In genomic region chr10:119686465-119687191, GRCh38 we compare ENCODE assay signal across 8 cellular contexts. TPM values are rescaled to one million over a fixed set of nuclear protein-coding genes. Genes with fewer than 3 reads are reported as not detected.
DNase-seq lines count a peak whose midpoint lies in the region; ATAC-seq and TF ChIP-seq lines count a peak whose summit lies in the region.

No MANE protein-coding gene starts in this region.

- H3K9ac ChIP-seq in OCI-LY3 (ENCODE audit: low read length) (no peak overlapping the region), mucosa of stomach (ENCODE audit: low read length) (peak overlapping the region; percentile 69)

- H3K27me3 Mint-ChIP-seq in activated T-cell treated with anti-CD3 and anti-CD28 coated beads, Interleukin-2, amount 50 U/mL, for 4 hours (ENCODE audit: low read depth), result no peaks in the 10 kb centered on the region

- intact Hi-C loops in esophagus muscularis mucosa (cut with DNase I), result loop anchor here (2.0 to 5.0 kb wide), 3 partner anchors 41 to 172 kb away; partner anchors contain the start of gene INPP5F

- no peaks in the 10 kb centered on the region for H3K27me3 ChIP-seq in BE2C
- no peaks in the 10 kb centered on the region for H3K27me3 ChIP-seq in OCI-LY3 (ENCODE audit: low read depth, low read length)
- no peaks in the 10 kb centered on the region for H3K27me3 ChIP-seq in esophagus muscularis mucosa
- no peaks in the 10 kb centered on the region for H3K27me3 ChIP-seq in mucosa of stomach (ENCODE audit: control insufficient read depth, insufficient read depth, low read length)

- H3K9me3 ChIP-seq in BE2C (no peaks in the 10 kb centered on the region), OCI-LY3 (ENCODE audit: insufficient read depth, low read length) (no peaks in the 10 kb centered on the region), esophagus muscularis mucosa (no peaks in the 10 kb centered on the region), mucosa of stomach (ENCODE audit: control insufficient read depth, low read length) (no peaks in the 10 kb centered on the region)

- no peak overlapping the region for H2AFZ ChIP-seq in OCI-LY3 (ENCODE audit: low read depth, low read length)

- H3K36me3 Mint-ChIP-seq in activated T-cell treated with anti-CD3 and anti-CD28 coated beads, Interleukin-2, amount 50 U/mL, for 4 hours (ENCODE audit: insufficient read depth), result no peaks in the 10 kb centered on the region

- H3K27ac ChIP-seq in OCI-LY3 (ENCODE audit: low read length) (no peak overlapping the region), esophagus muscularis mucosa (replicated peaks in 1 of 4) (peak overlapping the region; percentile 12 to 62 (median 40))

- peaks cover 27% of the 10 kb centered on the region for H3K4me1 Mint-ChIP-seq in activated T-cell treated with anti-CD3 and anti-CD28 coated beads, Interleukin-2, amount 50 U/mL, for 4 hours (ENCODE audit: low read depth)

- H3K4me2 ChIP-seq in OCI-LY3 (ENCODE audit: low read length), result peak overlapping the region; percentile 60

- no peaks in the 10 kb centered on the region for H3K9me3 Mint-ChIP-seq in activated T-cell treated with anti-CD3 and anti-CD28 coated beads, Interleukin-2, amount 50 U/mL, for 4 hours

- H3K4me1 ChIP-seq in BE2C, result peaks cover 12% of the 10 kb centered on the region
- peaks cover 9% of the 10 kb centered on the region; the same call in 1 of the 2 replicates for H3K4me1 ChIP-seq in OCI-LY3 (ENCODE audit: low read length)
- H3K4me1 ChIP-seq in esophagus muscularis mucosa, result peaks cover 19 to 23% (median 21%) of the 10 kb centered on the region in 4 donors
- H3K4me1 ChIP-seq in mucosa of stomach (ENCODE audit: control insufficient read depth, insufficient read depth, low read length), result peaks cover 11% of the 10 kb centered on the region

- DNase-seq in BE2C (peak; percentile 75), esophagus muscularis mucosa (ENCODE audit: extremely low spot score) (no peak)
- peak; percentile 86 for DNase-seq in activated T-cell treated with anti-CD3 and anti-CD28 coated beads, Interleukin-2, amount 50 U/mL, for 4 hours
- DNase-seq in stimulated activated CD8-positive, alpha-beta memory T cell treated with anti-CD3 and anti-CD28 coated beads, Interleukin-4, amount 100 ng/mL, for 24 hours (ENCODE audit: low read depth), result peak; percentile 77

- peak; percentile 61 for ATAC-seq in GM19324 (IDR thresholded peaks at IDR 0.05; ENCODE audit: low FRiP score, unreplicated experiment)
- peak; percentile 65 for ATAC-seq in HG03521 (IDR thresholded peaks at IDR 0.05; ENCODE audit: unreplicated experiment)
- ATAC-seq in activated T-cell treated with anti-CD3 and anti-CD28 coated beads, Interleukin-2, amount 50 U/mL, for 4 hours, result peak; percentile 94 to 97

- H3K36me3 ChIP-seq in BE2C (no peaks in the 10 kb centered on the region), OCI-LY3 (replicated peaks; ENCODE audit: low read depth, low read length) (no peaks in the 10 kb centered on the region), esophagus muscularis mucosa (no peaks in the 10 kb centered on the region), mucosa of stomach (ENCODE audit: control insufficient read depth, insufficient read depth, low read length) (no peaks in the 10 kb centered on the region)

- 38% methylated on average over 22 of the region's 24 CpGs for WGBS in esophagus muscularis mucosa

- H3K4me3 Mint-ChIP-seq in activated T-cell treated with anti-CD3 and anti-CD28 coated beads, Interleukin-2, amount 50 U/mL, for 4 hours, result peak overlapping the region; percentile 66

- no peak for TF ChIP-seq EP300 in esophagus muscularis mucosa (IDR thresholded peaks at IDR 0.05)

- no peaks in the 10 kb centered on the region for H4K20me1 ChIP-seq in OCI-LY3 (ENCODE audit: insufficient read depth, low read length)

- TF ChIP-seq CTCF in BE2C (IDR thresholded peaks at IDR 0.05; ENCODE audit: low read depth, low read length) (peak; percentile 81), OCI-LY3 (IDR thresholded peaks at IDR 0.05; ENCODE audit: low read depth, low read length) (peak; percentile 73), esophagus muscularis mucosa (IDR thresholded peaks at IDR 0.05) (peak; percentile 90 to 96 (median 92))

- H3K4me3 ChIP-seq in BE2C (ENCODE audit: low read depth, low read length) (no peak overlapping the region), OCI-LY3 (ENCODE audit: low read length) (peak overlapping the region; percentile 34), esophagus muscularis mucosa (peak overlapping the region; percentile 18 to 40 (median 35)), mucosa of stomach (ENCODE audit: low read length) (peak overlapping the region; percentile 11)

- no peak for TF ChIP-seq POLR2A in esophagus muscularis mucosa (IDR thresholded peaks at IDR 0.05; ENCODE audit: low read depth)

- H3K79me2 ChIP-seq in OCI-LY3 (ENCODE audit: low read length), result no peaks in the 10 kb centered on the region

RNA-seq across cellular contexts. Expression of gene BAG3, which starts 35.4 kb away (rescaled TPM):
- 51.7 TPM for polyA plus RNA-seq in BE2C (2012; ENCODE audit: insufficient read depth, insufficient read length, low read depth)
- total RNA-seq in activated T-cell treated with anti-CD3 and anti-CD28 coated beads, Interleukin-2, amount 50 U/mL, for 4 hours, result 10 to 100 TPM; 14.7 to 21.6 (median 15.8) TPM
- 10 to 100 TPM; 44.0 to 81.7 (median 73.9) TPM for total RNA-seq in esophagus muscularis mucosa

RNA-seq across cellular contexts. Expression of gene INPP5F, which starts 39.2 kb away (rescaled TPM):
- polyA plus RNA-seq in BE2C (2012; ENCODE audit: insufficient read depth, insufficient read length, low read depth), result 6.7 TPM
- total RNA-seq in activated T-cell treated with anti-CD3 and anti-CD28 coated beads, Interleukin-2, amount 50 U/mL, for 4 hours, result 10 to 100 TPM; 18.1 to 23.6 (median 21.1) TPM
- total RNA-seq in esophagus muscularis mucosa, result 10 to 100 TPM; 15.1 to 24.0 (median 19.0) TPM
